Comparison of ENCODE assay signal across 8 cellular contexts in the genomic region with DNA sequence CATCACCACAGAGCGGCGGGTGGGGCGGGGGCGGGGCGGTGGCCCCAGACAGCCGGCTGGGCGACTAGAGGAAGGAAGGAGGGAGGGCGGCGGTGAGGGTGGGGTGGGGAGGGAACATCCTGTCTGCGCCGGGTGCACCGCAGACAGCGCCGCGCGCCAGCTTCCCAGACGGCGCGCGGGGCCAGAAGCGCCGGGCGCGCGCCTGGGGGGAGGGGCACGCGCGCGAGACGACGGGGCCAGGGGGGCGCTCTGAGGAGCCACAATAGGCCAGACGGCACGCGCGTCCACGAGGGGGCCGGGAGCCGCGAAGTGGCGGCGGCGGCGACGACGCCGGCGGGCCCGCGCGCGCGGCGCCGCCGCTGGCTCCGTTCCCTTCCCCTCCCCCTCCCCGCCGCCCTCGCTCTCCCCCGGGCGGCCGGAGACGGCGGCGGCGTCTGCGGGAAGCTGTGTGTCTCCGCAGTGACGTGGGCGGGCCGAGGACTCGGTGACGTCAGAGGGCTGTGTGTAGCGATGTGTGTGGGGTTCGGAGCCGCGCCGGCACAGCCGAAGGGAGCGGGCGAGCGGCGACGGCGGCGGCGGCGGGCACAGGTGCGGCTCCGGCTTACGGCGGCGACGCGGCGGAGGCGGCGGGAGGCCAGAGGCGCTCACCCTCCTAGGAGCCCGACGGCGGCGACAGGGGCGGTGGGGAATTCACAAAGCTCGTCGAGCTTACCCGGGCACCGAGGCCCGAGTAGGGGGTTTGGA. TPM values are rescaled to one million over a fixed set of nuclear protein-coding genes. Genes with fewer than 3 reads are reported as not detected.
DNase-seq lines count a peak whose midpoint lies in the region; ATAC-seq and TF ChIP-seq lines count a peak whose summit lies in the region.

A gene with protein sequence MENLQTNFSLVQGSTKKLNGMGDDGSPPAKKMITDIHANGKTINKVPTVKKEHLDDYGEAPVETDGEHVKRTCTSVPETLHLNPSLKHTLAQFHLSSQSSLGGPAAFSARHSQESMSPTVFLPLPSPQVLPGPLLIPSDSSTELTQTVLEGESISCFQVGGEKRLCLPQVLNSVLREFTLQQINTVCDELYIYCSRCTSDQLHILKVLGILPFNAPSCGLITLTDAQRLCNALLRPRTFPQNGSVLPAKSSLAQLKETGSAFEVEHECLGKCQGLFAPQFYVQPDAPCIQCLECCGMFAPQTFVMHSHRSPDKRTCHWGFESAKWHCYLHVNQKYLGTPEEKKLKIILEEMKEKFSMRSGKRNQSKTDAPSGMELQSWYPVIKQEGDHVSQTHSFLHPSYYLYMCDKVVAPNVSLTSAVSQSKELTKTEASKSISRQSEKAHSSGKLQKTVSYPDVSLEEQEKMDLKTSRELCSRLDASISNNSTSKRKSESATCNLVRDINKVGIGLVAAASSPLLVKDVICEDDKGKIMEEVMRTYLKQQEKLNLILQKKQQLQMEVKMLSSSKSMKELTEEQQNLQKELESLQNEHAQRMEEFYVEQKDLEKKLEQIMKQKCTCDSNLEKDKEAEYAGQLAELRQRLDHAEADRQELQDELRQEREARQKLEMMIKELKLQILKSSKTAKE (plus strand): TSS at position 540 of the 744 bp plus-strand sequence. CDS start 2,617 bp downstream, outside the sequence.

- no peaks in the 10 kb centered on the region; the same call in 1 of the 2 replicates for H3K9me2 ChIP-seq in PC-9 (ENCODE audit: insufficient read depth)

- H3K79me2 ChIP-seq in PC-9 (ENCODE audit: low read depth), result peaks cover 46% of the 10 kb centered on the region

- H3K27me3 ChIP-seq in PC-9 (ENCODE audit: insufficient read depth, low read depth) (no peaks in the 10 kb centered on the region), mucosa of stomach (ENCODE audit: control insufficient read depth, insufficient read depth, low read length) (no peaks in the 10 kb centered on the region)

- peak within 1 kb of the TSS; percentile 92 for H2AFZ ChIP-seq in PC-9

- peak; percentile 59 for ATAC-seq in GM21717 (IDR thresholded peaks at IDR 0.05; ENCODE audit: unreplicated experiment)

- H3K27ac ChIP-seq in PC-9, result peak within 1 kb of the TSS; percentile 84

- peaks cover 24% of the 10 kb centered on the region for H3K36me3 ChIP-seq in PC-9 (ENCODE audit: low read depth)
- no peaks in the 10 kb centered on the region for H3K36me3 ChIP-seq in mucosa of stomach (ENCODE audit: control insufficient read depth, insufficient read depth, low read length)

- DNase-seq in DMS153 (lab: John Stamatoyannopoulos, UW) (peak; percentile 89), PC-9 (peak; percentile 91 to 98), epithelial cell of proximal tubule (ENCODE audit: low read depth) (peak; percentile 51)
- DNase-seq in Jurkat, Clone E6-1 (ENCODE audit: low read depth, low spot score), result peak; percentile 86
- DNase-seq in activated T-cell treated with anti-CD3 and anti-CD28 coated beads, Interleukin-2, amount 50 U/mL, for 1 hour, result peak; percentile 97
- DNase-seq in stimulated activated CD8-positive, alpha-beta memory T cell treated with anti-CD3 and anti-CD28 coated beads, Interleukin-4, amount 100 ng/mL, for 48 hours, result peak; percentile 96

- H3K9ac ChIP-seq in mucosa of stomach (ENCODE audit: low read length), result peak within 1 kb of the TSS; percentile 83

- no peaks in the 10 kb centered on the region for H3K9me3 ChIP-seq in PC-9 (ENCODE audit: insufficient read depth, low read depth)
- no peaks in the 10 kb centered on the region for H3K9me3 ChIP-seq in mucosa of stomach (ENCODE audit: control insufficient read depth, low read length)

- POLR2A ChIA-PET in PC-9 (lab: Charles Lee; ENCODE audit: unreplicated experiment), result interaction anchor here (0.5 to 2.0 kb wide), 12 partner anchors 14 to 460 kb away, joined by 3 to 38 read pairs (median 5); no protein-coding TSS in a partner anchor

- H3K4me3 ChIP-seq in Jurkat, Clone E6-1 (ENCODE audit: low read length), result peak within 1 kb of the TSS; percentile 55
- H3K4me3 ChIP-seq in PC-9, result peak within 1 kb of the TSS; percentile 74
- H3K4me3 ChIP-seq in epithelial cell of proximal tubule (ENCODE audit: low read depth, low read length), result peak within 1 kb of the TSS; percentile 65
- peak within 1 kb of the TSS; percentile 70 for H3K4me3 ChIP-seq in mucosa of stomach (ENCODE audit: low read length)

- CTCF ChIA-PET in PC-9 (lab: Charles Lee), result interaction anchor here (0.6 to 0.8 kb wide), 5 partner anchors 15 to 551 kb away, joined by 4 to 11 read pairs (median 6); a partner anchor contains a TSS

- BruUV-seq in PC-9 (replicated peaks; lab: Mats Ljungman, UMichigan), result no TSS peak

- H3K4me1 ChIP-seq in PC-9 (replicated peaks; ENCODE audit: insufficient read depth) (peaks cover 62% of the 10 kb centered on the region), mucosa of stomach (ENCODE audit: control insufficient read depth, insufficient read depth, low read length) (peaks cover 11% of the 10 kb centered on the region)

- no peak for TF ChIP-seq CTCF in PC-9 (conservative IDR thresholded peaks at IDR 0.05)
- no peak for TF ChIP-seq CTCF in epithelial cell of proximal tubule (conservative IDR thresholded peaks at IDR 0.05; ENCODE audit: low read depth, low read length)

- H4K20me1 ChIP-seq in PC-9 (ENCODE audit: insufficient read depth), result peaks cover 29% of the 10 kb centered on the region; the same call in 1 of the 2 replicates

- peak within 1 kb of the TSS; percentile 84 for H3K4me2 ChIP-seq in PC-9

- H3F3A ChIP-seq in PC-9 (ENCODE audit: insufficient read depth, low read depth), result peaks cover 33% of the 10 kb centered on the region

- intact Hi-C loops in PC-9 (cut with micrococcal nuclease; ENCODE audit: unreplicated experiment), result loop anchor here (1.0 to 2.0 kb wide), 5 partner anchors 13 to 585 kb away; a partner anchor contains a TSS

RNA-seq across cellular contexts. Expression of the gene that starts here (rescaled TPM):
- 0.85 TPM for polyA plus RNA-seq in Jurkat, Clone E6-1 (2012; ENCODE audit: insufficient read depth, insufficient read length)
- total RNA-seq in PC-9 (2021) (119 and 138 TPM in 2 replicates), epithelial cell of proximal tubule (25.1 and 29.3 TPM in 2 replicates)

Comparison
In these comparisons a context has a peak if more than half of its experiments do, and no peak if none do; other contexts are left out.
1. Peak in every context shown above with its lines: DNase-seq, ATAC-seq, H3K4me3 ChIP-seq and H3K27ac ChIP-seq.